Comparison of ENCODE assay signal across 11 cellular contexts in the genomic region with DNA sequence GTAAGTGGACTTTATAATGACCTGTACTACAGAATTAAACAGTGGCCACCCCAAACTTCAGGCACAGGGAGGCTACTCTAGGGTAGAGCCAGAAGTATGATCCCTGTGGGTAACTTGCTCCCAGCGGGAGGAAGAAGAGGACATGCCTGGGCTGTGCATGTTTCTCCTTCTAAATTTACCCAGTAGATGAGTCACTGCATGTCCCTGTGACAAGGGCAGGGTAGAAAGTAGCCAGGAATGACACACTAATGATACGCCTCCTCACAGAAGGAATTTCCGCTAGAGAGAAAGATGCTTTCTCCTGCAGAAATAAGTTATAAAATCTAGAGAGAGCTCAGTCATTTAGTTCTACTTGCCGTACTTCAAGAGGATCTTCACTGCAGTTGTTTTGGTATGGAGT. TPM values are rescaled to one million over a fixed set of nuclear protein-coding genes. Genes with fewer than 3 reads are reported as not detected.
A peak's percentile ranks its signal among the peaks of the same experiment; 100 is the strongest.
DNase-seq lines count a peak whose midpoint lies in the region; ATAC-seq and TF ChIP-seq lines count a peak whose summit lies in the region.
"Had no signal": no experiment of that assay in that cellular context is flagged by ENCODE, and none has a peak within 500 bp of the region (broad histone marks: within the 10 kb centered on the region; RNA-seq: fewer than 3 reads in every experiment).

No MANE protein-coding gene starts in this region.

- H3K9me3 ChIP-seq in AG04450 (ENCODE audit: control insufficient read depth, insufficient read depth, low read length) (peaks cover 9% of the 10 kb centered on the region), MG63 (no peaks in the 10 kb centered on the region; the same call in 1 of the 2 replicates), mucosa of stomach (ENCODE audit: control insufficient read depth, low read length) (no peaks in the 10 kb centered on the region)

- H3K27ac ChIP-seq in AG04450 (ENCODE audit: low read depth, low read length): no peak overlapping the region

- POLR2A ChIA-PET in AG04450 (lab: Yijun Ruan, JAX): no interaction called here

- H3K4me3 ChIP-seq in AG04450 (ENCODE audit: low read depth, low read length) (no peak overlapping the region), MG63 (no peak overlapping the region), mucosa of stomach (ENCODE audit: low read length) (peak overlapping the region; percentile 25)

- H3K27me3 ChIP-seq in AG04450 (ENCODE audit: control insufficient read depth, insufficient read depth, low read length) (no peaks in the 10 kb centered on the region), MG63 (no peaks in the 10 kb centered on the region), mucosa of stomach (ENCODE audit: control insufficient read depth, insufficient read depth, low read length) (no peaks in the 10 kb centered on the region)

- H3K36me3 ChIP-seq in MG63: no peaks in the 10 kb centered on the region
- no peaks in the 10 kb centered on the region for H3K36me3 ChIP-seq in mucosa of stomach (ENCODE audit: control insufficient read depth, insufficient read depth, low read length)

- CTCF ChIA-PET in AG04450 (lab: Charles Lee): no interaction called here

- no peaks in the 10 kb centered on the region for H3K4me1 ChIP-seq in mucosa of stomach (ENCODE audit: control insufficient read depth, insufficient read depth, low read length)

- DNase-seq in AG04450 (ENCODE audit: low read depth, low spot score): peak; percentile 4
- peak; percentile 39 for DNase-seq in MG63
- peak; percentile 24 for DNase-seq in dermis blood vessel endothelial cell
- DNase-seq in COR-L47 (lab: John Stamatoyannopoulos, UW): no peak
- no peak for DNase-seq in central memory CD4-positive, alpha-beta T cell
- DNase-seq: activated gamma-delta T cell; CD4-positive, CD25-positive, alpha-beta regulatory T cell; T-helper 17 cell had no signal

- no peak overlapping the region for H3K9ac ChIP-seq in mucosa of stomach (ENCODE audit: low read length)

- TF ChIP-seq CTCF in AG04450 (IDR thresholded peaks at IDR 0.05; ENCODE audit: low read depth, low read length): no peak

- no peak for ATAC-seq in GM21528 (IDR thresholded peaks at IDR 0.05; ENCODE audit: low FRiP score, unreplicated experiment)
- no peak for ATAC-seq in GM18861 (IDR thresholded peaks at IDR 0.05; ENCODE audit: unreplicated experiment)
- ATAC-seq: T-helper 17 cell had no signal

RNA-seq across cellular contexts. Expression of a gene that starts 7.5 kb away (rescaled TPM):
- polyA plus RNA-seq in AG04450 (2011; rRNA removed): 6.3 and 8.1 TPM in 2 replicates
- polyA minus RNA-seq in AG04450 (2011; rRNA and poly(A)+ RNA removed): 5.5 and 5.8 TPM in 2 replicates
- total RNA-seq in MG63 (2014; rRNA removed; shearing (Covaris generic); ENCODE audit: low replicate concordance): 2.3 and 6.9 TPM in 2 replicates
- 8.2 and 9.4 TPM in 2 replicates for total RNA-seq in dermis blood vessel endothelial cell

Comparison
In these comparisons a context has a peak if more than half of its experiments do, and no peak if none do; other contexts are left out.
1. DNase-seq: peak in AG04450 (single experiment), MG63 (single experiment) and dermis blood vessel endothelial cell (single experiment); none in COR-L47 (single experiment) and central memory CD4-positive, alpha-beta T cell (single experiment).